Comparison of ENCODE assay signal across 9 cellular contexts in genomic region chr17:42553161-42553818, GRCh38. TPM values are rescaled to one million over a fixed set of nuclear protein-coding genes. Genes with fewer than 3 reads are reported as not detected.
DNase-seq lines count a peak whose midpoint lies in the region; ATAC-seq and TF ChIP-seq lines count a peak whose summit lies in the region.
"Had no signal": no experiment of that assay in that cellular context is flagged by ENCODE, and none has a peak within 500 bp of the region (broad histone marks: within the 10 kb centered on the region; RNA-seq: fewer than 3 reads in every experiment).

No MANE protein-coding gene starts in this region.

- H3K4me1 Mint-ChIP-seq in activated T-cell treated with anti-CD3 and anti-CD28 coated beads, Interleukin-2, amount 50 U/mL, for 72 hours (ENCODE audit: low read depth): peaks cover 30% of the 10 kb centered on the region
- peaks cover 27% of the 10 kb centered on the region for H3K4me1 Mint-ChIP-seq in activated naive CD8-positive, alpha-beta T cell (ENCODE audit: low read depth)

- peaks cover 17 to 26% of the 10 kb centered on the region in 2 donors for H3K4me1 ChIP-seq in thoracic aorta (ENCODE audit: control insufficient read depth in 1 of 2, low read depth in 2 of 2)

- TF ChIP-seq CTCF in thoracic aorta (IDR thresholded peaks at IDR 0.05): no peak

- no peaks in the 10 kb centered on the region for H3K36me3 Mint-ChIP-seq in activated T-cell treated with anti-CD3 and anti-CD28 coated beads, Interleukin-2, amount 50 U/mL, for 72 hours (ENCODE audit: insufficient read depth in 2 of 2)
- no peaks in the 10 kb centered on the region for H3K36me3 Mint-ChIP-seq in activated naive CD8-positive, alpha-beta T cell

- peak overlapping the region; percentile 70 to 81 for H3K27ac ChIP-seq in thoracic aorta

- no peaks in the 10 kb centered on the region for H3K9me3 ChIP-seq in thoracic aorta

- H3K27me3 ChIP-seq in thoracic aorta (replicated peaks; ENCODE audit: insufficient read depth): no peaks in the 10 kb centered on the region

- H3K27me3 Mint-ChIP-seq in activated T-cell treated with anti-CD3 and anti-CD28 coated beads, Interleukin-2, amount 50 U/mL, for 72 hours (ENCODE audit: low read depth): no peaks in the 10 kb centered on the region
- no peaks in the 10 kb centered on the region for H3K27me3 Mint-ChIP-seq in activated naive CD8-positive, alpha-beta T cell

- peak overlapping the region; percentile 88 to 94 for H3K4me3 Mint-ChIP-seq in activated T-cell treated with anti-CD3 and anti-CD28 coated beads, Interleukin-2, amount 50 U/mL, for 72 hours
- peak overlapping the region; percentile 89 for H3K4me3 Mint-ChIP-seq in activated naive CD8-positive, alpha-beta T cell

- no peaks in the 10 kb centered on the region for H3K36me3 ChIP-seq in thoracic aorta

- DNase-seq in activated T-cell treated with anti-CD3 and anti-CD28 coated beads, Interleukin-2, amount 50 U/mL, for 72 hours: no peak
- DNase-seq in activated T-cell treated with anti-CD3 and anti-CD28 coated beads, Interleukin-2, amount 50 U/mL, for 48 hours: no peak
- DNase-seq in islet precursor cell: peak; percentile 89
- DNase-seq in thoracic aorta (ENCODE audit: low spot score): no peak
- DNase-seq in globus pallidus (ENCODE audit: low spot score): no peak
- DNase-seq in NCI-H2081 (lab: John Stamatoyannopoulos, UW): no peak
- no peak for DNase-seq in NCI-H2171 treated with DMSO at 0.1 percent for 48 hours (lab: John Stamatoyannopoulos, UW)
- DNase-seq: activated effector memory CD4-positive, alpha-beta T cell treated with Interleukin-2 at 50 U/mL for 16 hours had no signal

- ATAC-seq in activated T-cell treated with anti-CD3 and anti-CD28 coated beads, Interleukin-2, amount 50 U/mL, for 72 hours (replicated peaks in 1 of 2): no peak
- no peak for ATAC-seq in thoracic aorta (ENCODE audit: insufficient number of reproducible peaks, low FRiP score, low read depth)

- H3K4me3 ChIP-seq in thoracic aorta: peak overlapping the region; percentile 93

- no peaks in the 10 kb centered on the region for H3K9me3 Mint-ChIP-seq in activated T-cell treated with anti-CD3 and anti-CD28 coated beads, Interleukin-2, amount 50 U/mL, for 72 hours
- no peaks in the 10 kb centered on the region for H3K9me3 Mint-ChIP-seq in activated naive CD8-positive, alpha-beta T cell (ENCODE audit: low read depth)

- no peak overlapping the region for H3K27ac Mint-ChIP-seq in activated T-cell treated with anti-CD3 and anti-CD28 coated beads, Interleukin-2, amount 50 U/mL, for 72 hours
- no peak overlapping the region for H3K27ac Mint-ChIP-seq in activated naive CD8-positive, alpha-beta T cell

RNA-seq across cellular contexts. Expression of gene HSD17B1, which starts 0.6 kb away (rescaled TPM):
- 1 to 10 TPM; 1.3 to 1.8 TPM for total RNA-seq in activated T-cell treated with anti-CD3 and anti-CD28 coated beads, Interleukin-2, amount 50 U/mL, for 72 hours
- total RNA-seq in thoracic aorta: 1 to 10 TPM in 1 of 2 donors, under 1 TPM in 1; 0.14 to 2.8 TPM

RNA-seq across cellular contexts. Expression of gene COASY, which starts 8.7 kb away (rescaled TPM):
- 10 to 100 TPM; 98.2 to 98.5 TPM for total RNA-seq in activated T-cell treated with anti-CD3 and anti-CD28 coated beads, Interleukin-2, amount 50 U/mL, for 72 hours
- 10 to 100 TPM; 20.8 to 21.1 TPM for total RNA-seq in thoracic aorta

RNA-seq across cellular contexts. Expression of gene MLX, which starts 13.6 kb away (rescaled TPM):
- 10 to 100 TPM; 38.8 to 41.2 TPM for total RNA-seq in activated T-cell treated with anti-CD3 and anti-CD28 coated beads, Interleukin-2, amount 50 U/mL, for 72 hours
- total RNA-seq in thoracic aorta: 10 to 100 TPM; 31.5 to 41.2 TPM

RNA-seq across cellular contexts. Expression of gene NAGLU, which starts 17.2 kb away (rescaled TPM):
- total RNA-seq in activated T-cell treated with anti-CD3 and anti-CD28 coated beads, Interleukin-2, amount 50 U/mL, for 72 hours: 1 to 10 TPM; 9.4 to 9.8 TPM
- 100 to 1,000 TPM in 1 of 2 donors, 10 to 100 TPM in 1; 86.7 to 130 TPM for total RNA-seq in thoracic aorta

RNA-seq across cellular contexts. Expression of gene PSMC3IP, which starts 24.2 kb away (rescaled TPM):
- 10 to 100 TPM; 31.7 to 40.7 TPM for total RNA-seq in activated T-cell treated with anti-CD3 and anti-CD28 coated beads, Interleukin-2, amount 50 U/mL, for 72 hours
- 1 to 10 TPM in 1 of 2 donors, not detected in 1; 6.6 TPM for total RNA-seq in thoracic aorta

Comparison
In these comparisons a context has a peak if more than half of its experiments do, and no peak if none do; other contexts are left out.
1. RNA of gene COASY, which starts 8.7 kb away (total RNA-seq): 98.2 to 98.5 TPM in activated T-cell treated with anti-CD3 and anti-CD28 coated beads, Interleukin-2, amount 50 U/mL, for 72 hours; 20.8 to 21.1 TPM in thoracic aorta; every median in the first group is over 4 times any median in the second.